Comparison of ENCODE assay signal across 23 cellular contexts in the genomic region with DNA sequence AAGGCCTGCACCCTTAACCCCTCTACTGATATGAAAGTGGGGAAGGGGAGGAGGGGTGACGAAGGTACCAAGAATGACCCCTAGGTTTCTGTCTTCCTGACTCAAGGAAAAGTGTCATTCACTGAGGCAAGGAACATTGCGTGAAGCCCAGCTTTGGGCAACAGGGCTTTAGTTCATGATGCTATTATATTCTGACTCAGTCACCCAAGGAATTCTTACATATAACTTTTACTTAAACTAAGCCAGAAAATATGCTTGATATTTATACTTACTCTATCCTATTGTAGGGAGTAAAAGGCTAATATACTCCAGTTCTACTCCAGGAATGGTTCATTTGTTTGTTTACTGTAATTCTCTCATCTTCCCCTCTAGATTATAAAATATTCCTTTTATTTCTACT.
DNase-seq lines count a peak whose midpoint lies in the region; ATAC-seq and TF ChIP-seq lines count a peak whose summit lies in the region.
"Had no signal": no experiment of that assay in that cellular context is flagged by ENCODE, and none has a peak within 500 bp of the region (broad histone marks: within the 10 kb centered on the region; RNA-seq: fewer than 3 reads in every experiment).

No MANE protein-coding gene starts in this region.

- TF ChIP-seq RAD21 in IMR-90 (IDR thresholded peaks at IDR 0.05; ENCODE audit: low read length), result no peak

- no peaks in the 10 kb centered on the region for H3K27me3 ChIP-seq in IMR-90 (ENCODE audit: control insufficient read depth, insufficient read depth, low read length)
- no peaks in the 10 kb centered on the region for H3K27me3 ChIP-seq in CD8-positive, alpha-beta T cell (ENCODE audit: insufficient read depth, low read length)
- H3K27me3 ChIP-seq: BE2C, SJCRH30 had no signal

- intact Hi-C loops in IMR-90 (cut with micrococcal nuclease), result no loop called here
- intact Hi-C loops in CD8-positive, alpha-beta T cell (cut with DNase I, micrococcal nuclease), result no loop called here

- no peaks in the 10 kb centered on the region for H3K4me1 Mint-ChIP-seq in activated naive CD4-positive, alpha-beta T cell treated with anti-CD3 and anti-CD28 coated beads, Interleukin-2, amount 10 ng/mL, durations not matched to agents 7 days and 5 days
- H3K4me1 Mint-ChIP-seq in CD8-positive, alpha-beta T cell (ENCODE audit: low read depth), result no peaks in the 10 kb centered on the region

- H2BK20ac ChIP-seq in IMR-90 (ENCODE audit: low read depth, low read length), result peak overlapping the region; percentile 97

- no peak for TF ChIP-seq CTCF in IMR-90 (conservative IDR thresholded peaks at IDR 0.05; ENCODE audit: low read depth, low read length)
- TF ChIP-seq CTCF in CD8-positive, alpha-beta T cell (IDR thresholded peaks at IDR 0.05), result no peak

- H3K4me2 ChIP-seq in IMR-90 (ENCODE audit: low read depth, low read length), result peak overlapping the region; percentile 42; the same call in 1 of the 2 replicates
- H3K4me2 ChIP-seq: PC-9 had no signal

- H3K9ac ChIP-seq in IMR-90 (ENCODE audit: low read depth, low read length), result no peak overlapping the region

- CTCF ChIA-PET in IMR-90 (lab: Yijun Ruan, JAX), result no interaction called here
- CTCF ChIA-PET in activated naive CD4-positive, alpha-beta T cell treated with anti-CD3 and anti-CD28 coated beads, Interleukin-2, amount 10 ng/mL, durations not matched to agents 7 days and 5 days (lab: Charles Lee), result no interaction called here
- CTCF ChIA-PET in CD8-positive, alpha-beta T cell (lab: Charles Lee), result no interaction called here

- dilution Hi-C loops in IMR-90 (cut with HindIII; ENCODE audit: low sequenced_read_pairs, unreplicated experiment), result no loop called here

- H3K23ac ChIP-seq in IMR-90 (ENCODE audit: low read depth, low read length), result peak overlapping the region; percentile 97

- H3K18ac ChIP-seq in IMR-90 (ENCODE audit: low read depth, low read length), result 0 out of 2 replicates have a peak overlapping the region, but pooled peaks have one; percentile 22

- peak overlapping the region; percentile 99 for H2BK5ac ChIP-seq in IMR-90 (ENCODE audit: low read depth, low read length, poor library complexity, severe bottlenecking)

- peaks cover 14% of the 10 kb centered on the region for H3K9me1 ChIP-seq in IMR-90 (ENCODE audit: insufficient read depth, low read length)

- peaks cover 3% of the 10 kb centered on the region; the same call in 1 of the 2 replicates for H4K20me1 ChIP-seq in IMR-90 (ENCODE audit: insufficient read depth, low read length)

- WGBS in IMR-90 (ENCODE audit: extremely low coverage in 2 of 2, insufficient read length in 1 of 2), 2 experiments, result no CpG with 5 or more reads among the region's 2 CpGs

- peaks cover 26% of the 10 kb centered on the region for H3K36me3 Mint-ChIP-seq in activated naive CD4-positive, alpha-beta T cell treated with anti-CD3 and anti-CD28 coated beads, Interleukin-2, amount 10 ng/mL, durations not matched to agents 7 days and 5 days
- H3K36me3 Mint-ChIP-seq in CD8-positive, alpha-beta T cell, result peaks cover 85% of the 10 kb centered on the region

- no peak overlapping the region for H3K4me3 ChIP-seq in IMR-90 (ENCODE audit: insufficient read depth, low read depth, low read length)
- no peak overlapping the region for H3K4me3 ChIP-seq in CD8-positive, alpha-beta T cell (ENCODE audit: low read depth, low read length)
- H3K4me3 ChIP-seq: PC-9, SJCRH30 had no signal

- peak overlapping the region; percentile 87 for H2AFZ ChIP-seq in IMR-90 (replicated peaks; ENCODE audit: low read length, poor library complexity)
- H2AFZ ChIP-seq: PC-9 had no signal

- no peaks in the 10 kb centered on the region for H3K9me3 ChIP-seq in IMR-90 (ENCODE audit: control insufficient read depth, insufficient read depth, low read length)
- no peaks in the 10 kb centered on the region for H3K9me3 ChIP-seq in CD8-positive, alpha-beta T cell (ENCODE audit: low read length)
- H3K9me3 ChIP-seq: BE2C, SJCRH30 had no signal

- H4K91ac ChIP-seq in IMR-90 (ENCODE audit: insufficient read depth, low read depth, low read length), result peak overlapping the region; percentile 85; the same call in 1 of the 2 replicates

- H4K8ac ChIP-seq in IMR-90 (ENCODE audit: low read depth in 2 of 2, low read length in 2 of 2), result peak overlapping the region; percentile 34 to 70; a peak in 2 of 4 replicates

- peak overlapping the region; percentile 95 for H2BK120ac ChIP-seq in IMR-90 (ENCODE audit: low read depth, low read length)

- no TSS peak for BruUV-seq in IMR-90 (replicated peaks; lab: Mats Ljungman, UMichigan)

- no peak overlapping the region for H3K4me3 Mint-ChIP-seq in activated naive CD4-positive, alpha-beta T cell treated with anti-CD3 and anti-CD28 coated beads, Interleukin-2, amount 10 ng/mL, durations not matched to agents 7 days and 5 days
- H3K4me3 Mint-ChIP-seq in CD8-positive, alpha-beta T cell, result no peak overlapping the region

- peak overlapping the region; percentile 79; the same call in 1 of the 2 replicates for H3K27ac ChIP-seq in IMR-90 (ENCODE audit: insufficient read depth, low read length)
- H3K27ac ChIP-seq in CD8-positive, alpha-beta T cell (ENCODE audit: low read depth, low read length), result no peak overlapping the region
- H3K27ac ChIP-seq: PC-9, SJCRH30 had no signal

- ATAC-seq in IMR-90 (ENCODE audit: low read depth), result peak; percentile 97
- no peak for ATAC-seq in HG03135 (IDR thresholded peaks at IDR 0.05; ENCODE audit: unreplicated experiment)
- ATAC-seq in CD8-positive, alpha-beta T cell, result no peak
- ATAC-seq: HCT116, Right ventricle myocardium inferior, SK-N-SH treated with all-trans-retinoic acid at 6 μM for 48 hours had no signal

- POLR2A ChIA-PET in IMR-90 (lab: Charles Lee; ENCODE audit: unreplicated experiment), result no interaction called here
- POLR2A ChIA-PET in CD8-positive, alpha-beta T cell (lab: Charles Lee), result no interaction called here

- no peak for TF ChIP-seq POLR2A in IMR-90 (IDR thresholded peaks at IDR 0.05; ENCODE audit: low read depth, low read length)

- H3K27ac Mint-ChIP-seq in activated naive CD4-positive, alpha-beta T cell treated with anti-CD3 and anti-CD28 coated beads, Interleukin-2, amount 10 ng/mL, durations not matched to agents 7 days and 5 days, result no peak overlapping the region
- H3K27ac Mint-ChIP-seq in CD8-positive, alpha-beta T cell, result no peak overlapping the region

- H3K4ac ChIP-seq in IMR-90 (ENCODE audit: low read depth, low read length), result peak overlapping the region; percentile 92

- peak overlapping the region; percentile 94; the same call in 2 of the 3 replicates for H2BK15ac ChIP-seq in IMR-90 (ENCODE audit: low read depth, low read length)

- H3K56ac ChIP-seq in IMR-90 (ENCODE audit: extremely low read depth, insufficient read depth, low read length), result peak overlapping the region; percentile 76; the same call in 1 of the 2 replicates

- H3K79me1 ChIP-seq in IMR-90 (ENCODE audit: low read depth in 1 of 2, low read length in 2 of 2), result peaks cover 0 to 8% of the 10 kb centered on the region in 2 experiments; a peak in 2 of 4 replicates

- H2AK9ac ChIP-seq in IMR-90 (replicated peaks; ENCODE audit: low read depth, low read length, poor library complexity), result peak overlapping the region; percentile 80

- H3K14ac ChIP-seq in IMR-90 (replicated peaks; ENCODE audit: low read depth, low read length), result peak overlapping the region; percentile 64; the same call in 1 of the 2 replicates

- H3K36me3 ChIP-seq in IMR-90 (ENCODE audit: control insufficient read depth, insufficient read depth, low read length), result peaks cover 16% of the 10 kb centered on the region
- peaks cover 35% of the 10 kb centered on the region for H3K36me3 ChIP-seq in CD8-positive, alpha-beta T cell (ENCODE audit: insufficient read depth, low read length)
- H3K36me3 ChIP-seq: SJCRH30 had no signal

- H3K4me1 ChIP-seq in IMR-90 (ENCODE audit: control insufficient read depth, insufficient read depth, low read length), result peaks cover 6% of the 10 kb centered on the region
- no peaks in the 10 kb centered on the region for H3K4me1 ChIP-seq in CD8-positive, alpha-beta T cell (ENCODE audit: insufficient read depth, low read length)
- H3K4me1 ChIP-seq: SJCRH30 had no signal

- peak; percentile 66 for DNase-seq in EH (ENCODE audit: low read depth)
- peak; percentile 79 for DNase-seq in IMR-90
- peak; percentile 1 for DNase-seq in astrocyte of the hippocampus (ENCODE audit: low read depth, low spot score)
- DNase-seq in HUDEP-2 (lab: John Stamatoyannopoulos, UW; ENCODE audit: unreplicated experiment in 76 of 76), result no peak
- no peak for DNase-seq in activated naive CD4-positive, alpha-beta T cell treated with anti-CD3 and anti-CD28 coated beads, Interleukin-2, amount 10 ng/mL, durations not matched to agents 7 days and 5 days
- no peak for DNase-seq in CD8-positive, alpha-beta T cell
- DNase-seq: DMS153; DND-41; KBM-7; NCI-H1105 treated with DMSO at 0.1 percent for 48 hours; NCI-H146; NCI-H2029; NCI-H446 treated with DMSO at 0.1 percent for 48 hours; NCI-H526; NCI-H82; NK-92 treated with Interleukin-12 subunit alpha and Interleukin-12 subunit beta, amount 100 ng/mL, for 24 hours; PC-9; SJCRH30 had no signal

- no peak overlapping the region for H4K5ac ChIP-seq in IMR-90 (ENCODE audit: low read depth, low read length)

- H3K9me3 Mint-ChIP-seq in activated naive CD4-positive, alpha-beta T cell treated with anti-CD3 and anti-CD28 coated beads, Interleukin-2, amount 10 ng/mL, durations not matched to agents 7 days and 5 days, result no peaks in the 10 kb centered on the region
- no peaks in the 10 kb centered on the region for H3K9me3 Mint-ChIP-seq in CD8-positive, alpha-beta T cell

- H2AK5ac ChIP-seq in IMR-90 (ENCODE audit: low read depth, low read length), result peak overlapping the region; percentile 35; the same call in 1 of the 2 replicates

- H3K27me3 Mint-ChIP-seq in activated naive CD4-positive, alpha-beta T cell treated with anti-CD3 and anti-CD28 coated beads, Interleukin-2, amount 10 ng/mL, durations not matched to agents 7 days and 5 days, result no peaks in the 10 kb centered on the region
- no peaks in the 10 kb centered on the region for H3K27me3 Mint-ChIP-seq in CD8-positive, alpha-beta T cell (ENCODE audit: low read depth)

- in situ Hi-C loops in IMR-90 (cut with MboI; ENCODE audit: low sequenced_read_pairs), result no loop called here

TF ChIP-seq in IMR-90, 13 proteins besides CTCF, POLR2A, EP300 and RAD21:
- peak; percentile 77 for TF ChIP-seq CEBPB (IDR thresholded peaks at IDR 0.05; ENCODE audit: low read depth, low read length)
- no peak for TF ChIP-seq MAZ (IDR thresholded peaks at IDR 0.05; ENCODE audit: borderline replicate concordance, low read depth, low read length)
- TF ChIP-seq MAFK (IDR thresholded peaks at IDR 0.05; ENCODE audit: low read depth, low read length), result 0 out of 2 replicates have a peak, but pooled peaks have one; percentile 28
- TF ChIP-seq FOS (IDR thresholded peaks at IDR 0.05; ENCODE audit: low read depth, low read length), result no peak

Comparison
In these comparisons a context has a peak if more than half of its experiments do, and no peak if none do; other contexts are left out.
1. DNase-seq: peak in EH (single experiment), IMR-90 (single experiment) and astrocyte of the hippocampus (single experiment); none in HUDEP-2 (0 of 76), activated naive CD4-positive, alpha-beta T cell treated with anti-CD3 and anti-CD28 coated beads, Interleukin-2, amount 10 ng/mL, durations not matched to agents 7 days and 5 days (single experiment) and CD8-positive, alpha-beta T cell (0 of 7).